In the genomic region with DNA sequence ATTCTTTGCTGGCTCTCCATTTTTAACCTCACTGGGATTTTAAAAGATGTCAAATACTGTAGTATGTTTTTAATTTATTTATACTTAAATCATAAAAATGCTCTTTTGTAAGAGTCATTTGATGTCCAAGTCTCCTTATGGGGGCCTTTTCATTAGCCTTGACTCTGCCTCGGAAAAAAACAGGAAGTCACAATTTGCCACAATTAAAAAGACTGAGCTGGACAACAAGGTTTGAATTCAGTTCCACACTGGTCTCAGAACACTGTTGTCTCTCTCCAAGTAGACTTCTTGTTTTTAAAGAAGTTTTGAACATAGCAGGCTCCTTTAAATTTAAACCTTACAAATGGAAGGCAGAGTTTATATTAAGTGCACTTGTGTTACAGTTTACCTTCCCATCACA, we compare ENCODE assay signal across 1 cellular context.
TF ChIP-seq lines count a peak whose summit lies in the region.

No MANE protein-coding gene starts in this region.

TF ChIP-seq in GM12878, 131 proteins besides CTCF, POLR2A, EP300 and RAD21 (continued from another document):
- TF ChIP-seq CEBPZ (IDR thresholded peaks at IDR 0.05; ENCODE audit: low read depth, low read length) = no peak
